Comparison of ENCODE assay signal across 18 cellular contexts in the genomic region with DNA sequence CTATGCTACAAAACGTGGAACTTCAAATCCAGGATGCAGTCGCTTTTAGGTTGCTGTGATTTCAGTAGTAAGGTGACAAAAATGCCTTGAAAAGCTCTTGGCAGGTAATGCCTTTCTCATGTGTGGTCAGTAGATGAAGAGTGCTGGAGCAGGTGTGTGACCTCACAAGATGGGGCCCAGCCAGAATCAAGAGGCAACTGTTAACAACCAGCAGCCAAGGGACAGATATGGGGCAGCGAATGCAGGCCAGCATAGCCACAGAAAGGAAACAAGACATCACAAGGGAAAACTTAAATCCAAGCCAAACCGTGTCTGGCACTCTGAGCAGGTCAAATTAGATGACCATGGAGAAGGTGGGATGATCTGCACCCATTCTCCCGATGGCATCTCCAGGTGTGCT. TPM values are rescaled to one million over a fixed set of nuclear protein-coding genes. Genes with fewer than 3 reads are reported as not detected.
A peak's percentile ranks its signal among the peaks of the same experiment; 100 is the strongest.
DNase-seq lines count a peak whose midpoint lies in the region; ATAC-seq and TF ChIP-seq lines count a peak whose summit lies in the region.
"Had no signal": no experiment of that assay in that cellular context is flagged by ENCODE, and none has a peak within 500 bp of the region (broad histone marks: within the 10 kb centered on the region; RNA-seq: fewer than 3 reads in every experiment).

No MANE protein-coding gene starts in this region.

- H3K9me3 Mint-ChIP-seq in activated T-cell treated with anti-CD3 and anti-CD28 coated beads, Interleukin-2, amount 50 U/mL, for 24 hours = no peaks in the 10 kb centered on the region
- H3K9me3 Mint-ChIP-seq in activated T-cell treated with anti-CD3 and anti-CD28 coated beads, Interleukin-2, amount 50 U/mL, for 72 hours = no peaks in the 10 kb centered on the region
- H3K9me3 Mint-ChIP-seq in CD4-positive, alpha-beta T cell = no peaks in the 10 kb centered on the region
- no peaks in the 10 kb centered on the region for H3K9me3 Mint-ChIP-seq in activated T-helper 17 cell treated with anti-CD3 and anti-CD28 coated beads, Interleukin-2, amount 50 U/mL, for 72 hours

- H3K27me3 Mint-ChIP-seq in activated T-cell treated with anti-CD3 and anti-CD28 coated beads, Interleukin-2, amount 50 U/mL, for 24 hours = no peaks in the 10 kb centered on the region
- H3K27me3 Mint-ChIP-seq in activated T-cell treated with anti-CD3 and anti-CD28 coated beads, Interleukin-2, amount 50 U/mL, for 72 hours (ENCODE audit: low read depth) = no peaks in the 10 kb centered on the region
- H3K27me3 Mint-ChIP-seq in CD4-positive, alpha-beta T cell = no peaks in the 10 kb centered on the region
- no peaks in the 10 kb centered on the region for H3K27me3 Mint-ChIP-seq in activated T-helper 17 cell treated with anti-CD3 and anti-CD28 coated beads, Interleukin-2, amount 50 U/mL, for 72 hours

- H3K36me3 ChIP-seq in prostate gland = peaks cover 0 to 21% of the 10 kb centered on the region in 2 donors

- WGBS in prostate gland = 94% methylated on average over 5 of the region's 5 CpGs

- H3K27ac ChIP-seq in CD4-positive, alpha-beta T cell (ENCODE audit: low read depth, low read length) = no peak overlapping the region
- no peak overlapping the region for H3K27ac ChIP-seq in prostate gland
- H3K27ac ChIP-seq: C4-2B, Peyer's patch had no signal

- no peaks in the 10 kb centered on the region for H3K27me3 ChIP-seq in CD4-positive, alpha-beta T cell (ENCODE audit: control insufficient read depth, insufficient read depth, low read length)
- no peaks in the 10 kb centered on the region for H3K27me3 ChIP-seq in prostate gland (replicated peaks; ENCODE audit: insufficient read depth)
- H3K27me3 ChIP-seq: Peyer's patch had no signal

- no peaks in the 10 kb centered on the region for H3K9me3 ChIP-seq in CD4-positive, alpha-beta T cell (ENCODE audit: control insufficient read depth, low read length)
- no peaks in the 10 kb centered on the region for H3K9me3 ChIP-seq in prostate gland
- H3K9me3 ChIP-seq: Peyer's patch had no signal

- ATAC-seq in activated T-cell treated with anti-CD3 and anti-CD28 coated beads, Interleukin-2, amount 50 U/mL, for 72 hours (replicated peaks in 1 of 2) = no peak
- no peak for ATAC-seq in CD4-positive, alpha-beta T cell (ENCODE audit: poor library complexity)
- ATAC-seq in activated T-helper 17 cell treated with anti-CD3 and anti-CD28 coated beads, Interleukin-2, amount 50 U/mL, for 72 hours (replicated peaks) = no peak
- ATAC-seq in left ventricle myocardium superior (peak; percentile 75), GM18861 (IDR thresholded peaks at IDR 0.05; ENCODE audit: unreplicated experiment) (no peak)

- H3K4me3 ChIP-seq in prostate gland = no peak overlapping the region
- H3K4me3 ChIP-seq: Peyer's patch had no signal

- no peak for DNase-seq in activated T-cell treated with anti-CD3 and anti-CD28 coated beads, Interleukin-2, amount 50 U/mL, for 24 hours
- no peak for DNase-seq in activated T-cell treated with anti-CD3 and anti-CD28 coated beads, Interleukin-2, amount 50 U/mL, for 72 hours
- no peak for DNase-seq in CD4-positive, alpha-beta T cell
- peak; percentile 41 for DNase-seq in left ventricle myocardium superior
- DNase-seq in kidney glomerular epithelial cell (lab: John Stamatoyannopoulos, UW) = no peak
- DNase-seq in prostate gland (ENCODE audit: low spot score) = no peak
- DNase-seq: DMS79, Kasumi-1, NCI-H1417, NCI-H1694 treated with DMSO at 0.1 percent for 48 hours, NCI-H2081 treated with DMSO at 0.1 percent for 48 hours, NCI-H446, NCI-H526, Peyer's patch had no signal

- H3K4me1 ChIP-seq in prostate gland (replicated peaks) = no peaks in the 10 kb centered on the region

- peaks cover 18% of the 10 kb centered on the region for H3K4me1 Mint-ChIP-seq in activated T-cell treated with anti-CD3 and anti-CD28 coated beads, Interleukin-2, amount 50 U/mL, for 24 hours (ENCODE audit: low read depth)
- peaks cover 31% of the 10 kb centered on the region for H3K4me1 Mint-ChIP-seq in activated T-cell treated with anti-CD3 and anti-CD28 coated beads, Interleukin-2, amount 50 U/mL, for 72 hours (ENCODE audit: low read depth)
- H3K4me1 Mint-ChIP-seq in CD4-positive, alpha-beta T cell (ENCODE audit: low read depth) = peaks cover 36% of the 10 kb centered on the region
- peaks cover 12% of the 10 kb centered on the region for H3K4me1 Mint-ChIP-seq in activated T-helper 17 cell treated with anti-CD3 and anti-CD28 coated beads, Interleukin-2, amount 50 U/mL, for 72 hours

- CTCF ChIA-PET in CD4-positive, alpha-beta T cell (lab: Charles Lee) = interaction anchor here (1.2 to 1.3 kb wide), 2 partner anchors 24 to 143 kb away, joined by 3 to 4 read pairs; no protein-coding TSS in a partner anchor

- H3K36me3 Mint-ChIP-seq in activated T-cell treated with anti-CD3 and anti-CD28 coated beads, Interleukin-2, amount 50 U/mL, for 24 hours (ENCODE audit: low read depth) = peaks cover 93% of the 10 kb centered on the region
- H3K36me3 Mint-ChIP-seq in activated T-cell treated with anti-CD3 and anti-CD28 coated beads, Interleukin-2, amount 50 U/mL, for 72 hours (ENCODE audit: insufficient read depth in 2 of 2) = peaks cover 18 to 28% of the 10 kb centered on the region in 2 donors
- H3K36me3 Mint-ChIP-seq in CD4-positive, alpha-beta T cell (ENCODE audit: low read depth) = peaks cover 98% of the 10 kb centered on the region
- peaks cover 100% of the 10 kb centered on the region for H3K36me3 Mint-ChIP-seq in activated T-helper 17 cell treated with anti-CD3 and anti-CD28 coated beads, Interleukin-2, amount 50 U/mL, for 72 hours (ENCODE audit: low read depth)

- H3K4me3 Mint-ChIP-seq in activated T-cell treated with anti-CD3 and anti-CD28 coated beads, Interleukin-2, amount 50 U/mL, for 24 hours = no peak overlapping the region
- H3K4me3 Mint-ChIP-seq in activated T-cell treated with anti-CD3 and anti-CD28 coated beads, Interleukin-2, amount 50 U/mL, for 72 hours = no peak overlapping the region
- no peak overlapping the region for H3K4me3 Mint-ChIP-seq in CD4-positive, alpha-beta T cell
- no peak overlapping the region for H3K4me3 Mint-ChIP-seq in activated T-helper 17 cell treated with anti-CD3 and anti-CD28 coated beads, Interleukin-2, amount 50 U/mL, for 72 hours

- no peak for TF ChIP-seq POLR2A in prostate gland (IDR thresholded peaks at IDR 0.05)

- no peak for TF ChIP-seq CTCF in CD4-positive, alpha-beta T cell (IDR thresholded peaks at IDR 0.05)
- no peak for TF ChIP-seq CTCF in prostate gland (IDR thresholded peaks at IDR 0.05)

- H3K27ac Mint-ChIP-seq in activated T-cell treated with anti-CD3 and anti-CD28 coated beads, Interleukin-2, amount 50 U/mL, for 24 hours = peak overlapping the region; percentile 7
- no peak overlapping the region for H3K27ac Mint-ChIP-seq in activated T-cell treated with anti-CD3 and anti-CD28 coated beads, Interleukin-2, amount 50 U/mL, for 72 hours
- peak overlapping the region; percentile 28 for H3K27ac Mint-ChIP-seq in CD4-positive, alpha-beta T cell
- H3K27ac Mint-ChIP-seq in activated T-helper 17 cell treated with anti-CD3 and anti-CD28 coated beads, Interleukin-2, amount 50 U/mL, for 72 hours = peak overlapping the region; percentile 34

- intact Hi-C loops in CD4-positive, alpha-beta T cell (cut with DNase I, micrococcal nuclease) = no loop called here
- intact Hi-C loops in left ventricle myocardium superior (cut with micrococcal nuclease) (no loop called here), prostate gland (cut with DNase I) (no loop called here)

- POLR2A ChIA-PET in CD4-positive, alpha-beta T cell (lab: Charles Lee) = interaction anchor here (0.6 kb wide), 1 partner anchor 123 kb away, joined by 4 read pairs; no protein-coding TSS in a partner anchor

RNA-seq across cellular contexts. Expression of a gene that starts 12.3 kb away (rescaled TPM):
- 10 to 100 TPM; 38.3 to 41.1 TPM for total RNA-seq in activated T-cell treated with anti-CD3 and anti-CD28 coated beads, Interleukin-2, amount 50 U/mL, for 72 hours
- 10 to 100 TPM; 77.8 to 83.1 TPM for total RNA-seq in CD4-positive, alpha-beta T cell
- total RNA-seq in activated T-helper 17 cell treated with anti-CD3 and anti-CD28 coated beads, Interleukin-2, amount 50 U/mL, for 72 hours = 10 to 100 TPM; 50.0 to 59.7 TPM
- total RNA-seq in left ventricle myocardium superior (28.4 TPM), prostate gland (10 to 100 TPM; 26.1 to 43.1 TPM)

RNA-seq across cellular contexts. Expression of a gene that starts 18.9 kb away (rescaled TPM):
- under 1 TPM; 0.10 to 0.35 TPM for total RNA-seq in activated T-cell treated with anti-CD3 and anti-CD28 coated beads, Interleukin-2, amount 50 U/mL, for 72 hours
- total RNA-seq in CD4-positive, alpha-beta T cell = under 1 TPM; 0.20 to 0.25 TPM
- under 1 TPM; 0.16 to 0.61 TPM for total RNA-seq in activated T-helper 17 cell treated with anti-CD3 and anti-CD28 coated beads, Interleukin-2, amount 50 U/mL, for 72 hours
- total RNA-seq in left ventricle myocardium superior = 2.8 TPM
- total RNA-seq in prostate gland = 10 to 100 TPM in 1 of 2 donors, under 1 TPM in 1; 0.59 to 40.9 TPM
- total RNA-seq: MCF 10A had no signal
